9 cellular contexts compared by ENCODE assay signal in the genomic region with DNA sequence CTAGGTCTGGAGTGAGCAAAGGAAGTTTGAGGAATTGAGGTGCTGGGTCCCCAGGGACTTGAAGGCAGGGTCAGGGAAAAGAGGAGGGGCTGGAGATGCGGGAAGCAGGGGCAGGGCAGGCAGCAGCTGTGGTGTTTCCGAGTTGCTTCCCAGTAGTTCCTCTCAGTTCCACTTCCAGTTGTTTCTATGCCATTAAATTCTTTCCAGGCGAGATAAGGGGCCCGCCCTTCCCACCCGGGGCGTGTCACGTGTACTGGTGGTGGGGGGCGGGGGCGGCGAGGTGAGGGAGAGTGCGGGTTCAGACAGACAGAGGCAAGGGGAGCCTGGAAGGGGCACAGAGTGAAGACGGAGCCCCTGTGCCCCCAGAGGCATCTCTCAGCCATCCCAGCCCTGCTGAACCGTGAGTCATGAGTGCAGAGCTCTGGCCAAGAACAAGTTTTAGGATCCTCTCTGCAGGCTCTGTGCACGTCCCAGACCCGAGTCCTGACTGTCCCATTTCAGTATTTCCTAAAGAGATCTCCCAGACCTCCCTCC. TPM values are rescaled to one million over a fixed set of nuclear protein-coding genes. Genes with fewer than 3 reads are reported as not detected.
DNase-seq lines count a peak whose midpoint lies in the region; ATAC-seq and TF ChIP-seq lines count a peak whose summit lies in the region.
"Had no signal": no experiment of that assay in that cellular context is flagged by ENCODE, and none has a peak within 500 bp of the region (broad histone marks: within the 10 kb centered on the region; RNA-seq: fewer than 3 reads in every experiment).

No MANE protein-coding gene starts in this region.

- DNase-seq in BJ (ENCODE audit: low read depth) (no peak), SK-N-MC (ENCODE audit: low read depth, low spot score) (no peak), foreskin keratinocyte (no peak), osteoblast (ENCODE audit: insufficient read length, low spot score, missing footprints) (peak; percentile 90), GF-D8 (lab: John Stamatoyannopoulos, UW) (no peak), WERI-Rb-1 (no peak)
- DNase-seq: DMS153 had no signal

- TF ChIP-seq CTCF in BJ (IDR thresholded peaks at IDR 0.05; ENCODE audit: insufficient read depth, low read depth, low read length) (no peak), foreskin keratinocyte (conservative IDR thresholded peaks at IDR 0.05) (no peak), osteoblast (IDR thresholded peaks at IDR 0.05; ENCODE audit: extremely low read depth, low read depth, low read length) (no peak), WERI-Rb-1 (IDR thresholded peaks at IDR 0.05; ENCODE audit: low read depth, low read length) (no peak)

- CTCF ChIA-PET in BJ (lab: Yijun Ruan, JAX) = interaction anchor here (0.9 to 2.1 kb wide), 8 partner anchors 9 to 60 kb away, joined by 3 to 16 read pairs (median 5); a partner anchor contains a TSS

- POLR2A ChIA-PET in BJ (lab: Charles Lee) = no interaction called here

- no peak overlapping the region for H2AFZ ChIP-seq in osteoblast (ENCODE audit: low read length)

- H3K36me3 ChIP-seq in BJ (ENCODE audit: control insufficient read depth, insufficient read depth, low read length) = no peaks in the 10 kb centered on the region
- no peaks in the 10 kb centered on the region for H3K36me3 ChIP-seq in SK-N-MC (ENCODE audit: insufficient read depth, low read length)
- H3K36me3 ChIP-seq in osteoblast (ENCODE audit: insufficient read depth, low read length) = no peaks in the 10 kb centered on the region
- H3K36me3 ChIP-seq in WERI-Rb-1 = 0 out of 2 replicates have a peak, but pooled peaks cover under 1% of the 10 kb centered on the region

- H3K27me3 ChIP-seq in BJ (ENCODE audit: control insufficient read depth, insufficient read depth, low read length) (peaks cover 4% of the 10 kb centered on the region), foreskin keratinocyte (peaks cover 12% of the 10 kb centered on the region), osteoblast (ENCODE audit: insufficient read depth, low read length) (peaks cover 43% of the 10 kb centered on the region), WERI-Rb-1 (ENCODE audit: insufficient read depth, low read depth, severe bottlenecking) (peaks cover 25% of the 10 kb centered on the region)

- 0 out of 2 replicates have a peak overlapping the region, but pooled peaks have one; percentile 3 for H3K4me3 ChIP-seq in BJ (ENCODE audit: low read depth, low read length)
- H3K4me3 ChIP-seq in SK-N-MC = peak overlapping the region; percentile 56
- H3K4me3 ChIP-seq in osteoblast (ENCODE audit: insufficient read depth, low read length) = peak overlapping the region; percentile 8
- H3K4me3 ChIP-seq in WERI-Rb-1 (ENCODE audit: low read depth, low read length) = no peak overlapping the region

- H3K9me3 ChIP-seq in SK-N-MC (ENCODE audit: low read depth, low read length) = no peaks in the 10 kb centered on the region
- no peaks in the 10 kb centered on the region for H3K9me3 ChIP-seq in osteoblast (ENCODE audit: low read depth, low read length)
- no peaks in the 10 kb centered on the region for H3K9me3 ChIP-seq in WERI-Rb-1 (ENCODE audit: severe bottlenecking)

- peak overlapping the region; percentile 65 for H3K4me2 ChIP-seq in osteoblast (ENCODE audit: insufficient read depth, low read length)

- ATAC-seq in foreskin keratinocyte (peak; percentile 74), HG03460 (IDR thresholded peaks at IDR 0.05; ENCODE audit: unreplicated experiment) (no peak)
- ATAC-seq in activated CD4-positive, CD25-positive, alpha-beta regulatory T cell treated with anti-CD3 and anti-CD28 coated beads, Interleukin-2, amount 50 U/mL, for 24 hours = no peak

- peaks cover 7% of the 10 kb centered on the region for H4K20me1 ChIP-seq in osteoblast (ENCODE audit: insufficient read depth, low read length)

- H3K27ac ChIP-seq in SK-N-MC (no peak overlapping the region), foreskin keratinocyte (no peak overlapping the region), osteoblast (ENCODE audit: low read depth, low read length) (no peak overlapping the region), WERI-Rb-1 (no peak overlapping the region)

- H3K4me1 ChIP-seq in foreskin keratinocyte = no peaks in the 10 kb centered on the region
- peaks cover 16% of the 10 kb centered on the region for H3K4me1 ChIP-seq in osteoblast (ENCODE audit: insufficient read depth, low read length)

- H3K9ac ChIP-seq in SK-N-MC (ENCODE audit: insufficient read length) = peak overlapping the region; percentile 2

- no peaks in the 10 kb centered on the region for H3K79me2 ChIP-seq in osteoblast (ENCODE audit: insufficient read depth, low read length)

RNA-seq across cellular contexts. Expression of a gene that starts 1.0 kb away (rescaled TPM):
- 0.58 and 0.60 TPM in 2 replicates for polyA plus RNA-seq in BJ (2011; rRNA removed)
- 0.90 and 1.0 TPM in 2 replicates for polyA minus RNA-seq in BJ (2011; rRNA and poly(A)+ RNA removed)
- 0.07 and 0.31 TPM in 2 replicates for total RNA-seq in foreskin keratinocyte
- polyA plus RNA-seq in foreskin keratinocyte = 0.03 and 0.07 TPM in 2 replicates
- total RNA-seq in osteoblast = 8.3 and 11.9 TPM in 2 replicates

RNA-seq across cellular contexts. Expression of a gene that starts 19.9 kb away (rescaled TPM):
- polyA plus RNA-seq in BJ (2011; rRNA removed) = 46.5 and 69.2 TPM in 2 replicates
- polyA minus RNA-seq in BJ (2011; rRNA and poly(A)+ RNA removed) = 39.9 and 51.8 TPM in 2 replicates
- total RNA-seq in foreskin keratinocyte = 39.5 and 41.7 TPM in 2 replicates
- 51.9 and 54.1 TPM in 2 replicates for polyA plus RNA-seq in foreskin keratinocyte
- 27.5 and 30.1 TPM in 2 replicates for total RNA-seq in osteoblast

RNA-seq across cellular contexts. Expression of a gene that starts 21.9 kb away (rescaled TPM):
- 5.3 and 5.6 TPM in 2 replicates for polyA plus RNA-seq in BJ (2011; rRNA removed)
- polyA minus RNA-seq in BJ (2011; rRNA and poly(A)+ RNA removed) = 2.6 and 5.1 TPM in 2 replicates
- total RNA-seq in foreskin keratinocyte = 7.5 and 8.6 TPM in 2 replicates
- polyA plus RNA-seq in foreskin keratinocyte = 11.0 and 12.5 TPM in 2 replicates
- total RNA-seq in osteoblast = 9.8 and 11.5 TPM in 2 replicates

RNA-seq across cellular contexts. Expression of a gene that starts 43.6 kb away (rescaled TPM):
- polyA plus RNA-seq in BJ (2011; rRNA removed) = 0.77 and 0.78 TPM in 2 replicates
- polyA minus RNA-seq in BJ (2011; rRNA and poly(A)+ RNA removed) = 0.57 and 0.98 TPM in 2 replicates
- total RNA-seq in foreskin keratinocyte = 0.21 and 0.37 TPM in 2 replicates
- 0.45 and 0.75 TPM in 2 replicates for polyA plus RNA-seq in foreskin keratinocyte
- under 0.01 TPM in 1 of 2 replicates, not detected in the other for total RNA-seq in osteoblast

RNA-seq across cellular contexts. Expression of a gene that starts 45.8 kb away (rescaled TPM):
- polyA plus RNA-seq in BJ (2011; rRNA removed) = 24.2 and 31.9 TPM in 2 replicates
- polyA minus RNA-seq in BJ (2011; rRNA and poly(A)+ RNA removed) = 11.2 and 14.6 TPM in 2 replicates
- total RNA-seq in foreskin keratinocyte = 12.1 and 14.0 TPM in 2 replicates
- polyA plus RNA-seq in foreskin keratinocyte = 14.1 and 15.6 TPM in 2 replicates
- total RNA-seq in osteoblast = 6.5 and 8.3 TPM in 2 replicates
